ENCODE assay signal across 8 cellular contexts in genomic region chrX:15497865-15498264, GRCh38. TPM values are rescaled to one million over a fixed set of nuclear protein-coding genes. Genes with fewer than 3 reads are reported as not detected.
DNase-seq lines count a peak whose midpoint lies in the region; ATAC-seq and TF ChIP-seq lines count a peak whose summit lies in the region.

No MANE protein-coding gene starts in this region.

- peak; percentile 34 for ATAC-seq in GM18867 (IDR thresholded peaks at IDR 0.05; ENCODE audit: unreplicated experiment)
- peak; percentile 45 to 54 (median 50) for ATAC-seq in right lobe of liver
- ATAC-seq in sciatic nerve: no peak

- intact Hi-C loops in colonic mucosa (cut with DNase I) (no loop called here), right lobe of liver (cut with DNase I) (no loop called here), sciatic nerve (cut with DNase I) (no loop called here)

- H3K4me3 ChIP-seq in colonic mucosa: no peak overlapping the region
- no peak overlapping the region for H3K4me3 ChIP-seq in right lobe of liver

- no peak overlapping the region for H3K27ac ChIP-seq in VCaP
- no peak overlapping the region for H3K27ac ChIP-seq in colonic mucosa
- H3K27ac ChIP-seq in right lobe of liver: no peak overlapping the region

- WGBS in right lobe of liver (ENCODE audit: insufficient coverage, low coverage, low lambda C conversion rate, missing lambda C conversion rate): 9% methylated on average over 4 of the region's 4 CpGs

- peak; percentile 67 for TF ChIP-seq CTCF in VCaP (conservative IDR thresholded peaks at IDR 0.05)
- peak; percentile 61 for TF ChIP-seq CTCF in colonic mucosa (IDR thresholded peaks at IDR 0.05)
- peak; percentile 51 to 73 (median 68) for TF ChIP-seq CTCF in right lobe of liver (IDR thresholded peaks at IDR 0.05)

- no peak overlapping the region for H3K9ac ChIP-seq in colonic mucosa (ENCODE audit: low read depth in 2 of 2, low read length in 2 of 2)

- H3K9me3 ChIP-seq in colonic mucosa (no peaks in the 10 kb centered on the region), right lobe of liver (no peaks in the 10 kb centered on the region)

- H3K27me3 ChIP-seq in colonic mucosa: no peaks in the 10 kb centered on the region
- H3K27me3 ChIP-seq in right lobe of liver: no peaks in the 10 kb centered on the region

- no peak for TF ChIP-seq POLR2A in right lobe of liver (IDR thresholded peaks at IDR 0.05)

- DNase-seq in AG08395 (ENCODE audit: low spot score): peak; percentile 65
- peak; percentile 12 for DNase-seq in NCI-H2107 (lab: John Stamatoyannopoulos, UW)
- peak; percentile 77 for DNase-seq in colonic mucosa
- peak in 1 of 3 donors; percentile 46 for DNase-seq in right lobe of liver
- DNase-seq in stimulated activated naive CD4-positive, alpha-beta T cell (lab: John Stamatoyannopoulos, UW): peak; percentile 0 to 49 (median 14)
- no peak for DNase-seq in sciatic nerve (ENCODE audit: low spot score)

- H3K36me3 ChIP-seq in colonic mucosa (no peaks in the 10 kb centered on the region), right lobe of liver (no peaks in the 10 kb centered on the region)

- H3K4me1 ChIP-seq in colonic mucosa: no peaks in the 10 kb centered on the region
- H3K4me1 ChIP-seq in right lobe of liver: no peaks in the 10 kb centered on the region

RNA-seq across cellular contexts. Expression of gene BMX, which starts 2.7 kb away (rescaled TPM):
- total RNA-seq in colonic mucosa: 1 to 10 TPM; 1.4 to 1.8 TPM
- 1 to 10 TPM in 1 of 6 experiments, under 1 TPM in 5; 0.33 to 1.7 (median 0.45) TPM for total RNA-seq in right lobe of liver
- 4.2 TPM for total RNA-seq in sciatic nerve

RNA-seq across cellular contexts. Expression of gene PIR, which starts 4.7 kb away (rescaled TPM):
- total RNA-seq in colonic mucosa: 10 to 100 TPM; 10.3 to 20.6 TPM
- total RNA-seq in right lobe of liver: 10 to 100 TPM; 13.3 to 42.1 (median 23.1) TPM
- total RNA-seq in sciatic nerve: 36.1 TPM
